In genomic region chr17:50540485-50541401, GRCh38 we compare ENCODE assay signal across 11 cellular contexts. TPM values are rescaled to one million over a fixed set of nuclear protein-coding genes. Genes with fewer than 3 reads are reported as not detected.
DNase-seq lines count a peak whose midpoint lies in the region; ATAC-seq and TF ChIP-seq lines count a peak whose summit lies in the region.
"Had no signal": no experiment of that assay in that cellular context is flagged by ENCODE, and none has a peak within 500 bp of the region (broad histone marks: within the 10 kb centered on the region; RNA-seq: fewer than 3 reads in every experiment).

No MANE protein-coding gene starts in this region.

- ATAC-seq in activated T-helper 17 cell treated with anti-CD3 and anti-CD28 coated beads, Interleukin-2, amount 50 U/mL, for 72 hours (replicated peaks) = no peak
- ATAC-seq in mucosa of descending colon = no peak

- H3K27ac Mint-ChIP-seq in activated naive CD8-positive, alpha-beta T cell = no peak overlapping the region
- no peak overlapping the region for H3K27ac Mint-ChIP-seq in activated naive CD8-positive, alpha-beta T cell treated with anti-CD3 and anti-CD28 coated beads for 36 hours
- H3K27ac Mint-ChIP-seq in activated T-helper 17 cell treated with anti-CD3 and anti-CD28 coated beads, Interleukin-2, amount 50 U/mL, for 72 hours = no peak overlapping the region

- no peak for DNase-seq in activated naive CD8-positive, alpha-beta T cell treated with anti-CD3 and anti-CD28 coated beads for 36 hours
- peak in 2 of 3 donors; percentile 57 to 59 for DNase-seq in mucosa of descending colon
- DNase-seq in transverse colon = no peak
- DNase-seq in activated CD8-positive, alpha-beta memory T cell treated with anti-CD3 and anti-CD28 coated beads for 24 hours = no peak
- no peak for DNase-seq in head of caudate nucleus
- DNase-seq in NCI-H2107 treated with DMSO at 0.1 percent for 48 hours (lab: John Stamatoyannopoulos, UW; ENCODE audit: unreplicated experiment) = no peak
- DNase-seq: activated CD4-positive, alpha-beta T cell treated with anti-CD3 and anti-CD28 coated beads, Interleukin-2, amount 50 U/mL, for 1 hour; posterior cingulate gyrus had no signal

- intact Hi-C loops in mucosa of descending colon (cut with DNase I, micrococcal nuclease) (loop anchor here (5.0 to 10.0 kb wide), 4 partner anchors 56 to 304 kb away; partner anchors contain the start of gene ANKRD40 (in 1 of the 2)), transverse colon (cut with DNase I; ENCODE audit: low total_unique reads) (loop anchor here (10.0 kb wide), 1 partner anchor 56 kb away; no protein-coding TSS in a partner anchor), head of caudate nucleus (cut with DNase I) (loop anchor here (5.0 kb wide), 3 partner anchors 58 to 157 kb away; no protein-coding TSS in a partner anchor)

- TF ChIP-seq EP300 in transverse colon (IDR thresholded peaks at IDR 0.05; ENCODE audit: low read depth) = no peak

- H3K9me3 Mint-ChIP-seq in activated naive CD8-positive, alpha-beta T cell (ENCODE audit: low read depth) = no peaks in the 10 kb centered on the region
- H3K9me3 Mint-ChIP-seq in activated naive CD8-positive, alpha-beta T cell treated with anti-CD3 and anti-CD28 coated beads for 36 hours = no peaks in the 10 kb centered on the region
- no peaks in the 10 kb centered on the region for H3K9me3 Mint-ChIP-seq in activated T-helper 17 cell treated with anti-CD3 and anti-CD28 coated beads, Interleukin-2, amount 50 U/mL, for 72 hours

- H3K36me3 ChIP-seq in mucosa of descending colon (ENCODE audit: low read depth) (no peaks in the 10 kb centered on the region), transverse colon (no peaks in the 10 kb centered on the region)

- 84% methylated on average over 14 of the region's 14 CpGs; no CpG with 5 or more reads in 1 of the 2 donors for WGBS in transverse colon (ENCODE audit: low coverage in 1 of 2), 2 donors

- no peak overlapping the region for H3K4me3 ChIP-seq in mucosa of descending colon
- peak overlapping the region in 2 of 4 donors; percentile 42 to 57 for H3K4me3 ChIP-seq in transverse colon

- H3K4me3 Mint-ChIP-seq in activated naive CD8-positive, alpha-beta T cell = peak overlapping the region; percentile 10
- H3K4me3 Mint-ChIP-seq in activated naive CD8-positive, alpha-beta T cell treated with anti-CD3 and anti-CD28 coated beads for 36 hours = no peak overlapping the region
- peak overlapping the region; percentile 78 for H3K4me3 Mint-ChIP-seq in activated T-helper 17 cell treated with anti-CD3 and anti-CD28 coated beads, Interleukin-2, amount 50 U/mL, for 72 hours

- H3K27me3 ChIP-seq in transverse colon = no peaks in the 10 kb centered on the region

- H3K27ac ChIP-seq in transverse colon = peak overlapping the region; percentile 84 to 93 (median 86)

- TF ChIP-seq POLR2A in transverse colon (IDR thresholded peaks at IDR 0.05) = no peak

- H3K36me3 Mint-ChIP-seq in activated naive CD8-positive, alpha-beta T cell = no peaks in the 10 kb centered on the region
- H3K36me3 Mint-ChIP-seq in activated naive CD8-positive, alpha-beta T cell treated with anti-CD3 and anti-CD28 coated beads for 36 hours = no peaks in the 10 kb centered on the region
- no peaks in the 10 kb centered on the region for H3K36me3 Mint-ChIP-seq in activated T-helper 17 cell treated with anti-CD3 and anti-CD28 coated beads, Interleukin-2, amount 50 U/mL, for 72 hours (ENCODE audit: low read depth)

- H3K27me3 Mint-ChIP-seq in activated naive CD8-positive, alpha-beta T cell = peaks cover 3% of the 10 kb centered on the region
- peaks cover 12% of the 10 kb centered on the region for H3K27me3 Mint-ChIP-seq in activated naive CD8-positive, alpha-beta T cell treated with anti-CD3 and anti-CD28 coated beads for 36 hours
- peaks cover 13% of the 10 kb centered on the region for H3K27me3 Mint-ChIP-seq in activated T-helper 17 cell treated with anti-CD3 and anti-CD28 coated beads, Interleukin-2, amount 50 U/mL, for 72 hours

- H3K9me3 ChIP-seq in mucosa of descending colon (no peaks in the 10 kb centered on the region), transverse colon (no peaks in the 10 kb centered on the region)

- in situ Hi-C loops in transverse colon (cut with MboI; ENCODE audit: low pct_ligation_motif_present in 1 of 4, low pct_unique_long_range_greater_than_20kb in 1 of 4, low sequenced_read_pairs in 3 of 4) = loop anchor here (10.0 to 25.0 kb wide), 7 partner anchors 56 to 422 kb away; partner anchors contain the start of gene WFIKKN2 (in 2 of the 4)

- TF ChIP-seq CTCF in mucosa of descending colon (IDR thresholded peaks at IDR 0.05) (no peak), transverse colon (IDR thresholded peaks at IDR 0.05) (no peak)

- H3K4me1 Mint-ChIP-seq in activated naive CD8-positive, alpha-beta T cell (ENCODE audit: low read depth) = peaks cover 10% of the 10 kb centered on the region
- H3K4me1 Mint-ChIP-seq in activated naive CD8-positive, alpha-beta T cell treated with anti-CD3 and anti-CD28 coated beads for 36 hours = peaks cover 13% of the 10 kb centered on the region
- peaks cover 8% of the 10 kb centered on the region for H3K4me1 Mint-ChIP-seq in activated T-helper 17 cell treated with anti-CD3 and anti-CD28 coated beads, Interleukin-2, amount 50 U/mL, for 72 hours

- H3K4me1 ChIP-seq in mucosa of descending colon (ENCODE audit: low read depth) (peaks cover 57% of the 10 kb centered on the region), transverse colon (peaks cover 9 to 63% (median 47%) of the 10 kb centered on the region in 4 donors)

RNA-seq across cellular contexts. Expression of gene SPATA20, which starts 6.2 kb away (rescaled TPM):
- total RNA-seq in activated naive CD8-positive, alpha-beta T cell treated with anti-CD3 and anti-CD28 coated beads for 36 hours = 10 to 100 TPM; 32.4 to 36.3 TPM
- total RNA-seq in activated T-helper 17 cell treated with anti-CD3 and anti-CD28 coated beads, Interleukin-2, amount 50 U/mL, for 72 hours = 10 to 100 TPM in 1 of 2 donors, 1 to 10 TPM in 1; 9.1 to 12.7 TPM
- 10 to 100 TPM; 54.3 to 95.3 (median 65.4) TPM for total RNA-seq in mucosa of descending colon
- 100 to 1,000 TPM; 116 to 437 (median 228) TPM for total RNA-seq in transverse colon

RNA-seq across cellular contexts. Expression of gene EPN3, which starts 8.2 kb away (rescaled TPM):
- not detected for total RNA-seq in activated naive CD8-positive, alpha-beta T cell treated with anti-CD3 and anti-CD28 coated beads for 36 hours
- not detected for total RNA-seq in activated T-helper 17 cell treated with anti-CD3 and anti-CD28 coated beads, Interleukin-2, amount 50 U/mL, for 72 hours
- total RNA-seq in mucosa of descending colon (10 to 100 TPM; 16.2 to 40.0 (median 27.4) TPM), transverse colon (10 to 100 TPM; 19.2 to 95.7 (median 57.4) TPM)
- total RNA-seq: H4 had no signal

RNA-seq across cellular contexts. Expression of gene CACNA1G, which starts 19.8 kb away (rescaled TPM):
- total RNA-seq in activated naive CD8-positive, alpha-beta T cell treated with anti-CD3 and anti-CD28 coated beads for 36 hours = under 1 TPM in 1 of 2 experiments, not detected in 1; 0.06 TPM
- total RNA-seq in activated T-helper 17 cell treated with anti-CD3 and anti-CD28 coated beads, Interleukin-2, amount 50 U/mL, for 72 hours = under 1 TPM in 1 of 2 donors, not detected in 1; 0.11 TPM
- total RNA-seq in mucosa of descending colon = under 1 TPM; 0.07 to 0.32 (median 0.12) TPM
- total RNA-seq in transverse colon = under 1 TPM in 1 of 4 donors, not detected in 3; 0.14 TPM

RNA-seq across cellular contexts. Expression of gene MYCBPAP, which starts 32.5 kb away (rescaled TPM):
- total RNA-seq in activated naive CD8-positive, alpha-beta T cell treated with anti-CD3 and anti-CD28 coated beads for 36 hours = 1 to 10 TPM in 1 of 2 experiments, under 1 TPM in 1; 0.56 to 1.1 TPM
- 1 to 10 TPM; 2.1 to 3.2 TPM for total RNA-seq in activated T-helper 17 cell treated with anti-CD3 and anti-CD28 coated beads, Interleukin-2, amount 50 U/mL, for 72 hours
- total RNA-seq in mucosa of descending colon = 1 to 10 TPM; 1.6 to 3.4 (median 2.4) TPM
- 1 to 10 TPM in 2 of 4 donors, under 1 TPM in 1, not detected in 1; 0.64 to 3.7 (median 2.7) TPM for total RNA-seq in transverse colon
- total RNA-seq: H4 had no signal

Comparison
In these comparisons a context has a peak if more than half of its experiments do, and no peak if none do; other contexts are left out.
1. DNase-seq: peak in mucosa of descending colon (2 of 3); none in activated naive CD8-positive, alpha-beta T cell treated with anti-CD3 and anti-CD28 coated beads for 36 hours (single experiment), transverse colon (single experiment), activated CD8-positive, alpha-beta memory T cell treated with anti-CD3 and anti-CD28 coated beads for 24 hours (single experiment), head of caudate nucleus (0 of 42) and NCI-H2107 treated with DMSO at 0.1 percent for 48 hours (single experiment).
2. RNA of gene EPN3, which starts 8.2 kb away (total RNA-seq): 19.2 to 95.7 TPM in transverse colon and 16.2 to 40.0 TPM in mucosa of descending colon; not detected in activated naive CD8-positive, alpha-beta T cell treated with anti-CD3 and anti-CD28 coated beads for 36 hours and not detected in activated T-helper 17 cell treated with anti-CD3 and anti-CD28 coated beads, Interleukin-2, amount 50 U/mL, for 72 hours; every median in the first group is over 10 times any median in the second.